In genomic region chr1:175178456-175178855, GRCh38 we compare ENCODE assay signal across 24 cellular contexts. TPM values are rescaled to one million over a fixed set of nuclear protein-coding genes. Genes with fewer than 3 reads are reported as not detected.
"Had no signal": no experiment of that assay in that cellular context is flagged by ENCODE, and none has a peak within 500 bp of the region (broad histone marks: within the 10 kb centered on the region; RNA-seq: fewer than 3 reads in every experiment).

No MANE protein-coding gene starts in this region.

- H3K9me3 ChIP-seq: gastroesophageal sphincter, right lobe of liver, testis, upper lobe of left lung had no signal

- H3K4me3 ChIP-seq: dorsolateral prefrontal cortex, gastroesophageal sphincter, right lobe of liver, SK-N-MC, testis, upper lobe of left lung had no signal

- DNase-seq: activated CD4-positive, alpha-beta T cell treated with anti-CD3 and anti-CD28 coated beads for 48 hours; activated CD4-positive, CD25-positive, alpha-beta regulatory T cell; activated CD8-positive, alpha-beta memory T cell treated with anti-CD3 and anti-CD28 coated beads, Interleukin-2, amount 10 ng/mL, durations not matched to agents 7 days and 5 days; activated CD8-positive, alpha-beta T cell treated with anti-CD3 and anti-CD28 coated beads for 36 hours; central memory CD4-positive, alpha-beta T cell; dorsolateral prefrontal cortex; head of caudate nucleus; hypothalamus; left cardiac atrium; mesenchymal stem cell; posterior cingulate gyrus; right lobe of liver; small intestine; stimulated activated CD4-positive, alpha-beta T cell treated with anti-CD3 and anti-CD28 coated beads, Interleukin-2, amount 100 ng/mL, for 24 hours; stimulated activated naive CD4-positive, alpha-beta T cell; SW 1271; testis; upper lobe of left lung had no signal

- ATAC-seq: activated CD8-positive, alpha-beta memory T cell treated with anti-CD3 and anti-CD28 coated beads, Interleukin-2, amount 10 ng/mL, durations not matched to agents 7 days and 5 days; activated CD8-positive, alpha-beta T cell treated with anti-CD3 and anti-CD28 coated beads for 36 hours; activated naive CD4-positive, alpha-beta T cell treated with anti-CD3 and anti-CD28 coated beads, Interleukin-2, amount 50 U/mL, for 72 hours; gastroesophageal sphincter; left cardiac atrium; right lobe of liver had no signal

- H3K36me3 ChIP-seq: right lobe of liver had no signal

- H3K27ac ChIP-seq: dorsolateral prefrontal cortex, gastroesophageal sphincter, right lobe of liver, SK-N-MC, testis had no signal

- H3K4me3 Mint-ChIP-seq: activated CD8-positive, alpha-beta memory T cell treated with anti-CD3 and anti-CD28 coated beads, Interleukin-2, amount 10 ng/mL, durations not matched to agents 7 days and 5 days; activated CD8-positive, alpha-beta T cell treated with anti-CD3 and anti-CD28 coated beads for 36 hours; activated T-helper 1 cell treated with anti-CD3 and anti-CD28 coated beads, Interleukin-12 subunit alpha, Interleukin-12 subunit beta, Interleukin-2, Interleukin-4 antibody, amounts not matched to agents 30 ng/mL and 10 ng/mL and 1 ng/mL, durations not matched to agents 14 hours and 24 hours and 36 hours; neural crest cell had no signal

- H3K27me3 Mint-ChIP-seq: activated CD8-positive, alpha-beta memory T cell treated with anti-CD3 and anti-CD28 coated beads, Interleukin-2, amount 10 ng/mL, durations not matched to agents 7 days and 5 days; activated CD8-positive, alpha-beta T cell treated with anti-CD3 and anti-CD28 coated beads for 36 hours had no signal

- H3K9me3 Mint-ChIP-seq: activated CD8-positive, alpha-beta T cell treated with anti-CD3 and anti-CD28 coated beads for 36 hours; activated T-helper 1 cell treated with anti-CD3 and anti-CD28 coated beads, Interleukin-12 subunit alpha, Interleukin-12 subunit beta, Interleukin-2, Interleukin-4 antibody, amounts not matched to agents 30 ng/mL and 10 ng/mL and 1 ng/mL, durations not matched to agents 14 hours and 24 hours and 36 hours; neural crest cell had no signal

- H3K27ac Mint-ChIP-seq: activated CD8-positive, alpha-beta memory T cell treated with anti-CD3 and anti-CD28 coated beads, Interleukin-2, amount 10 ng/mL, durations not matched to agents 7 days and 5 days; activated CD8-positive, alpha-beta T cell treated with anti-CD3 and anti-CD28 coated beads for 36 hours; activated naive CD4-positive, alpha-beta T cell treated with anti-CD3 and anti-CD28 coated beads, Interleukin-2, amount 50 U/mL, for 72 hours had no signal

- H3K27me3 ChIP-seq: gastroesophageal sphincter, right lobe of liver, testis, upper lobe of left lung had no signal

- H3K4me1 ChIP-seq: right lobe of liver, testis had no signal

- H3K4me1 Mint-ChIP-seq: neural crest cell had no signal

RNA-seq across cellular contexts. Expression of gene KIAA0040, which starts 14.1 kb away (rescaled TPM):
- total RNA-seq: myocyte had no signal
